ENCODE assay signal across 38 cellular contexts in genomic region chr18:56176750-56177149, GRCh38.
"Had no signal": no experiment of that assay in that cellular context is flagged by ENCODE, and none has a peak within 500 bp of the region (broad histone marks: within the 10 kb centered on the region; RNA-seq: fewer than 3 reads in every experiment).

No MANE protein-coding gene starts in this region.

- H3K9me3 Mint-ChIP-seq: activated B cell treated with CpG ODN at 0.5 μM for 24 hours; activated CD4-positive, alpha-beta memory T cell treated with anti-CD3 and anti-CD28 coated beads for 36 hours; activated CD4-positive, alpha-beta T cell treated with anti-CD3 and anti-CD28 coated beads, Interleukin-2, amount 10 ng/mL, durations not matched to agents 24 days and 14 days; activated CD8-positive, alpha-beta T cell treated with anti-CD3 and anti-CD28 coated beads for 36 hours; activated naive CD4-positive, alpha-beta T cell treated with anti-CD3 and anti-CD28 coated beads for 36 hours; activated naive CD4-positive, alpha-beta T cell treated with anti-CD3 and anti-CD28 coated beads, Interleukin-2, amount 50 U/mL, for 72 hours; activated naive CD8-positive, alpha-beta T cell treated with anti-CD3 and anti-CD28 coated beads for 36 hours; activated T-helper 1 cell treated with anti-CD3 and anti-CD28 coated beads, Interleukin-12 subunit alpha, Interleukin-12 subunit beta, Interleukin-2, Interleukin-4 antibody, amounts not matched to agents 30 ng/mL and 10 ng/mL and 1 ng/mL, durations not matched to agents 14 hours and 24 hours and 36 hours; activated T-helper 17 cell treated with anti-CD3 and anti-CD28 coated beads, Interleukin-2, amount 50 U/mL, for 72 hours; central memory CD8-positive, alpha-beta T cell; T-helper 1 cell treated with Interleukin-12 subunit alpha and Interleukin-12 subunit beta and Interleukin-4 antibody, amounts not matched to agents 30 μg/mL and 1 μg/mL, for 36 hours; T-helper 2 cell treated with Interferon-gamma antibody and Interleukin-4, amounts not matched to agents 5 μg/mL and 100 μg/mL, for 36 hours had no signal

- H3K4me1 ChIP-seq: adrenal gland had no signal

- ATAC-seq: activated CD8-positive, alpha-beta T cell treated with anti-CD3 and anti-CD28 coated beads for 36 hours; activated naive CD4-positive, alpha-beta T cell treated with anti-CD3 and anti-CD28 coated beads, Interleukin-2, amount 50 U/mL, for 72 hours; activated T-cell treated with anti-CD3 and anti-CD28 coated beads, Interleukin-2, amount 50 U/mL, for 4 hours; activated T-cell treated with anti-CD3 and anti-CD28 coated beads, Interleukin-2, amount 50 U/mL, for 72 hours; activated T-helper 17 cell treated with anti-CD3 and anti-CD28 coated beads, Interleukin-2, amount 50 U/mL, for 72 hours had no signal

- FAIRE-seq: bronchial epithelial cell, TTC549 had no signal

- H3K27me3 ChIP-seq: adrenal gland, cardiac muscle cell had no signal

- H3K36me3 Mint-ChIP-seq: activated CD4-positive, alpha-beta memory T cell treated with anti-CD3 and anti-CD28 coated beads for 36 hours; activated naive CD4-positive, alpha-beta T cell treated with anti-CD3 and anti-CD28 coated beads, Interleukin-2, amount 50 U/mL, for 72 hours; activated naive CD8-positive, alpha-beta T cell treated with anti-CD3 and anti-CD28 coated beads for 36 hours; brain had no signal

- DNase-seq: activated B cell treated with CpG ODN at 0.5 μM for 24 hours; activated CD4-positive, alpha-beta memory T cell treated with anti-CD3 and anti-CD28 coated beads for 36 hours; activated CD4-positive, alpha-beta T cell treated with anti-CD3 and anti-CD28 coated beads for 4 hours; activated CD4-positive, alpha-beta T cell treated with anti-CD3 and anti-CD28 coated beads, Interleukin-2, amount 10 ng/mL, durations not matched to agents 24 days and 14 days; activated CD4-positive, alpha-beta T cell treated with anti-CD3 and anti-CD28 coated beads, Interleukin-2, amount 50 U/mL, for 1 hour; activated CD4-positive, alpha-beta T cell treated with anti-CD3 and anti-CD28 coated beads, Interleukin-2, amount 50 U/mL, for 4 hours; activated CD4-positive, CD25-positive, alpha-beta regulatory T cell treated with anti-CD3 and anti-CD28 coated beads, Interleukin-2, amount 50 U/mL, for 72 hours; activated CD8-positive, alpha-beta memory T cell treated with anti-CD3 and anti-CD28 coated beads, Interleukin-2, amount 50 U/mL, for 4 hours; activated CD8-positive, alpha-beta T cell treated with anti-CD3 and anti-CD28 coated beads for 36 hours; activated effector memory CD4-positive, alpha-beta T cell treated with anti-CD3 and anti-CD28 coated beads, Interleukin-2, amount 50 U/mL, for 16 hours; activated gamma-delta T cell treated with Interleukin-2 at 50 U/mL for 16 hours; activated naive CD4-positive, alpha-beta T cell; activated naive CD4-positive, alpha-beta T cell treated with anti-CD3 and anti-CD28 coated beads for 36 hours; activated naive CD4-positive, alpha-beta T cell treated with anti-CD3 and anti-CD28 coated beads, Interleukin-2, amount 50 U/mL, for 16 hours; activated naive CD8-positive, alpha-beta T cell treated with anti-CD3 and anti-CD28 coated beads for 36 hours; activated T-cell treated with anti-CD3 and anti-CD28 coated beads for 4 hours; activated T-cell treated with anti-CD3 and anti-CD28 coated beads, Interleukin-2, amount 50 U/mL, for 1 hour; activated T-cell treated with anti-CD3 and anti-CD28 coated beads, Interleukin-2, amount 50 U/mL, for 4 hours; activated T-cell treated with anti-CD3 and anti-CD28 coated beads, Interleukin-2, amount 50 U/mL, for 72 hours; adrenal gland; amniotic stem cell; aorta; caudate nucleus; cerebellar nuclear complex; T-helper 1 cell; T-helper 2 cell; T-helper 9 cell had no signal

- H3K4me3 Mint-ChIP-seq: activated B cell treated with CpG ODN at 0.5 μM for 24 hours; activated CD4-positive, alpha-beta memory T cell treated with anti-CD3 and anti-CD28 coated beads for 36 hours; activated CD4-positive, alpha-beta T cell treated with anti-CD3 and anti-CD28 coated beads, Interleukin-2, amount 10 ng/mL, durations not matched to agents 24 days and 14 days; activated CD8-positive, alpha-beta T cell treated with anti-CD3 and anti-CD28 coated beads for 36 hours; activated naive CD4-positive, alpha-beta T cell treated with anti-CD3 and anti-CD28 coated beads for 36 hours; activated naive CD8-positive, alpha-beta T cell treated with anti-CD3 and anti-CD28 coated beads for 36 hours; activated T-cell treated with anti-CD3 and anti-CD28 coated beads, Interleukin-2, amount 50 U/mL, for 4 hours; activated T-cell treated with anti-CD3 and anti-CD28 coated beads, Interleukin-2, amount 50 U/mL, for 72 hours; activated T-helper 1 cell treated with anti-CD3 and anti-CD28 coated beads, Interleukin-12 subunit alpha, Interleukin-12 subunit beta, Interleukin-2, Interleukin-4 antibody, amounts not matched to agents 30 ng/mL and 10 ng/mL and 1 ng/mL, durations not matched to agents 14 hours and 24 hours and 36 hours; activated T-helper 17 cell treated with anti-CD3 and anti-CD28 coated beads, Interleukin-2, amount 50 U/mL, for 72 hours; central memory CD8-positive, alpha-beta T cell; T-helper 1 cell treated with Interleukin-12 subunit alpha and Interleukin-12 subunit beta and Interleukin-4 antibody, amounts not matched to agents 30 μg/mL and 1 μg/mL, for 36 hours; T-helper 2 cell treated with Interferon-gamma antibody and Interleukin-4, amounts not matched to agents 5 μg/mL and 100 μg/mL, for 36 hours had no signal

- H3K4me3 ChIP-seq: adrenal gland, cardiac muscle cell had no signal

- H3K27ac Mint-ChIP-seq: activated B cell treated with CpG ODN at 0.5 μM for 24 hours; activated CD4-positive, alpha-beta memory T cell treated with anti-CD3 and anti-CD28 coated beads for 36 hours; activated CD4-positive, alpha-beta T cell treated with anti-CD3 and anti-CD28 coated beads, Interleukin-2, amount 10 ng/mL, durations not matched to agents 24 days and 14 days; activated CD8-positive, alpha-beta T cell treated with anti-CD3 and anti-CD28 coated beads for 36 hours; activated naive CD4-positive, alpha-beta T cell treated with anti-CD3 and anti-CD28 coated beads for 36 hours; activated naive CD4-positive, alpha-beta T cell treated with anti-CD3 and anti-CD28 coated beads, Interleukin-2, amount 50 U/mL, for 72 hours; activated naive CD8-positive, alpha-beta T cell treated with anti-CD3 and anti-CD28 coated beads for 36 hours; activated T-cell treated with anti-CD3 and anti-CD28 coated beads, Interleukin-2, amount 50 U/mL, for 72 hours; activated T-helper 1 cell treated with anti-CD3 and anti-CD28 coated beads, Interleukin-12 subunit alpha, Interleukin-12 subunit beta, Interleukin-2, Interleukin-4 antibody, amounts not matched to agents 30 ng/mL and 10 ng/mL and 1 ng/mL, durations not matched to agents 14 hours and 24 hours and 36 hours; activated T-helper 17 cell treated with anti-CD3 and anti-CD28 coated beads, Interleukin-2, amount 50 U/mL, for 72 hours; T-helper 1 cell treated with Interleukin-12 subunit alpha and Interleukin-12 subunit beta and Interleukin-4 antibody, amounts not matched to agents 30 μg/mL and 1 μg/mL, for 36 hours; T-helper 2 cell treated with Interferon-gamma antibody and Interleukin-4, amounts not matched to agents 5 μg/mL and 100 μg/mL, for 36 hours had no signal

- H3K4me1 Mint-ChIP-seq: activated B cell treated with CpG ODN at 0.5 μM for 24 hours; activated CD4-positive, alpha-beta T cell treated with anti-CD3 and anti-CD28 coated beads, Interleukin-2, amount 10 ng/mL, durations not matched to agents 24 days and 14 days; activated naive CD8-positive, alpha-beta T cell treated with anti-CD3 and anti-CD28 coated beads for 36 hours; activated T-helper 17 cell treated with anti-CD3 and anti-CD28 coated beads, Interleukin-2, amount 50 U/mL, for 72 hours; central memory CD8-positive, alpha-beta T cell had no signal

- H3K27me3 Mint-ChIP-seq: activated B cell treated with CpG ODN at 0.5 μM for 24 hours; activated CD4-positive, alpha-beta memory T cell treated with anti-CD3 and anti-CD28 coated beads for 36 hours; activated CD4-positive, alpha-beta T cell treated with anti-CD3 and anti-CD28 coated beads, Interleukin-2, amount 10 ng/mL, durations not matched to agents 24 days and 14 days; activated CD8-positive, alpha-beta T cell treated with anti-CD3 and anti-CD28 coated beads for 36 hours; activated naive CD8-positive, alpha-beta T cell treated with anti-CD3 and anti-CD28 coated beads for 36 hours; activated T-helper 17 cell treated with anti-CD3 and anti-CD28 coated beads, Interleukin-2, amount 50 U/mL, for 72 hours; central memory CD8-positive, alpha-beta T cell had no signal

- H3K9me3 ChIP-seq: adrenal gland had no signal

- H3K27ac ChIP-seq: adrenal gland, cardiac muscle cell, VCaP had no signal

- H3K36me3 ChIP-seq: adrenal gland, cardiac muscle cell had no signal
